Comparison of ENCODE assay signal across 8 cellular contexts in the genomic region with DNA sequence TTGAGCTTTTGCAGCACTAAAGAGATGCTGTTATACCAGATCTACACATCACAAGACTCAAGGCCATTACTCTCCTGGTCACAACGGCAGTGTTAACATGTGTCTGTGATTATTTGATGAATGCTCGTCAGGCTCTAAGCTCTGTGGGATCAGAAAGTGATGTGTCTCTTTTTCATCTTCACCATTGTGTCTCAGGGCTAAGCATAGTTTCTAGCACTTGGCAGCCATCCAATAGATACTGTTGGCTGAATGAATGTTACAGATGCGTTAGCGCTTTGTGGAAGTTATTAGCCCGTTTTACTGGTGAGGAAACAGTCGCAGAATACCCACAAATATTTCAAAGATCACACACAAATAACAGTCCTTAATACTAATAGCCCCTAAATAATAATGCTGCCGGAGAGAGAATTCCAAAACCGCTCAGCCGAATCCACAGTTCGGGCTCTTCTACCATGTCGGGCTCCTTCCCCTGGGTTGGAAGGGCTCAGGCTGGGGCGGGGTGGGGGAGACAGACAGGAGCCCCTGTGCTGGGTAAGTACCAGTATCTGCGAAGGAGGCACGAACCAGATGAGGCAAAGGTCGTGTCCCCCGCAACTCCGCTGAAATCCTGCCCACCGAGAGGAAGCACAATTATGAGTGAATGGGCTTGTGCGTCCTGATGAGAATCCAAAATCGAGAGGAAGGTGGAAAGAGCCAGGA. TPM values are rescaled to one million over a fixed set of nuclear protein-coding genes. Genes with fewer than 3 reads are reported as not detected.
DNase-seq lines count a peak whose midpoint lies in the region; ATAC-seq and TF ChIP-seq lines count a peak whose summit lies in the region.

No MANE protein-coding gene starts in this region.

- no peaks in the 10 kb centered on the region for H3K36me3 Mint-ChIP-seq in CD8-positive, alpha-beta memory T cell
- H3K36me3 Mint-ChIP-seq in naive thymus-derived CD8-positive, alpha-beta T cell = no peaks in the 10 kb centered on the region

- no peak for ATAC-seq in naive thymus-derived CD8-positive, alpha-beta T cell

- 6 to 18% (median 8%) methylated on average over 18 to 20 of the region's 20 CpGs for WGBS in adrenal gland, 4 donors

- intact Hi-C loops in adrenal gland (cut with DNase I) = no loop called here

- TF ChIP-seq CTCF in adrenal gland (IDR thresholded peaks at IDR 0.05) = no peak

- no peaks in the 10 kb centered on the region for H3K36me3 ChIP-seq in CD8-positive, alpha-beta memory T cell (ENCODE audit: insufficient read depth, low read length)
- H3K36me3 ChIP-seq in adrenal gland (replicated peaks in 1 of 2) = no peaks in the 10 kb centered on the region

- POLR2A ChIA-PET in CD8-positive, alpha-beta memory T cell (lab: Charles Lee) = no interaction called here
- POLR2A ChIA-PET in naive thymus-derived CD8-positive, alpha-beta T cell (lab: Charles Lee) = no interaction called here

- peak overlapping the region; percentile 48 to 89 (median 81) for H3K4me3 Mint-ChIP-seq in CD8-positive, alpha-beta memory T cell
- H3K4me3 Mint-ChIP-seq in naive thymus-derived CD8-positive, alpha-beta T cell = peak overlapping the region; percentile 79 to 92 (median 88)

- peaks cover 9% of the 10 kb centered on the region for H3K4me1 ChIP-seq in CD8-positive, alpha-beta memory T cell (ENCODE audit: insufficient read depth, low read length)
- H3K4me1 ChIP-seq in adrenal gland (replicated peaks in 1 of 2) = peaks cover 0 to 12% of the 10 kb centered on the region in 2 donors

- DNase-seq in CD8-positive, alpha-beta memory T cell = no peak
- DNase-seq in NCI-H1417 (lab: John Stamatoyannopoulos, UW) (peak; percentile 52 to 81 (median 61)), cerebellum (ENCODE audit: low spot score) (peak; percentile 21), Kasumi-1 (lab: John Stamatoyannopoulos, UW) (no peak), adrenal gland (no peak), NCI-H774 (lab: John Stamatoyannopoulos, UW) (no peak)
- DNase-seq in naive thymus-derived CD8-positive, alpha-beta T cell = peak in 1 of 10 donors; percentile 1
- no peak for DNase-seq in activated effector memory CD4-positive, alpha-beta T cell treated with anti-CD3 and anti-CD28 coated beads, Interleukin-2, amount 50 U/mL, for 16 hours

- H3K27ac Mint-ChIP-seq in CD8-positive, alpha-beta memory T cell = peak overlapping the region in 2 of 8 donors; percentile 25 to 66
- H3K27ac Mint-ChIP-seq in naive thymus-derived CD8-positive, alpha-beta T cell = peak overlapping the region in 4 of 10 donors; percentile 13 to 59 (median 19)

- H3K9me3 Mint-ChIP-seq in CD8-positive, alpha-beta memory T cell = peaks cover 0 to 4% (median 0%) of the 10 kb centered on the region in 5 donors
- no peaks in the 10 kb centered on the region for H3K9me3 Mint-ChIP-seq in naive thymus-derived CD8-positive, alpha-beta T cell

- TF ChIP-seq POLR2A in adrenal gland (IDR thresholded peaks at IDR 0.05) = no peak

- peak overlapping the region; percentile 49 for H3K4me3 ChIP-seq in CD8-positive, alpha-beta memory T cell (ENCODE audit: low read length)
- peak overlapping the region in 1 of 4 donors; percentile 53 for H3K4me3 ChIP-seq in adrenal gland

- CTCF ChIA-PET in CD8-positive, alpha-beta memory T cell (lab: Charles Lee) = no interaction called here

- no peaks in the 10 kb centered on the region for H3K9me3 ChIP-seq in CD8-positive, alpha-beta memory T cell (ENCODE audit: low read length)
- no peaks in the 10 kb centered on the region for H3K9me3 ChIP-seq in adrenal gland (replicated peaks in 1 of 3)

- peaks cover 25 to 57% of the 10 kb centered on the region in 2 donors for H3K27me3 Mint-ChIP-seq in CD8-positive, alpha-beta memory T cell
- H3K27me3 Mint-ChIP-seq in naive thymus-derived CD8-positive, alpha-beta T cell = peaks cover 33 to 53% (median 38%) of the 10 kb centered on the region in 5 donors

- H3K4me1 Mint-ChIP-seq in CD8-positive, alpha-beta memory T cell = peaks cover 10 to 28% (median 25%) of the 10 kb centered on the region in 3 donors
- H3K4me1 Mint-ChIP-seq in naive thymus-derived CD8-positive, alpha-beta T cell = peaks cover 12 to 32% (median 18%) of the 10 kb centered on the region in 4 donors

- no peak overlapping the region for H3K27ac ChIP-seq in CD8-positive, alpha-beta memory T cell (ENCODE audit: low read depth, low read length)
- no peak overlapping the region for H3K27ac ChIP-seq in adrenal gland

- peaks cover 16% of the 10 kb centered on the region for H3K27me3 ChIP-seq in CD8-positive, alpha-beta memory T cell (ENCODE audit: insufficient read depth, low read length, poor library complexity, severe bottlenecking)
- H3K27me3 ChIP-seq in adrenal gland = no peaks in the 10 kb centered on the region

RNA-seq across cellular contexts. Expression of a gene that starts 1.1 kb away (rescaled TPM):
- total RNA-seq in CD8-positive, alpha-beta memory T cell = under 1 TPM; 0.83 to 0.97 TPM
- polyA plus RNA-seq in CD8-positive, alpha-beta memory T cell = not detected
- 4.9 TPM for total RNA-seq in cerebellum
- total RNA-seq in naive thymus-derived CD8-positive, alpha-beta T cell = under 1 TPM; 0.14 to 0.21 TPM
- polyA plus RNA-seq in naive thymus-derived CD8-positive, alpha-beta T cell = not detected
- total RNA-seq in adrenal gland = under 1 TPM in 4 of 8 donors, not detected in 4; 0.08 to 0.96 (median 0.20) TPM
- under 1 TPM; 0.16 to 0.31 (median 0.27) TPM for polyA plus RNA-seq in adrenal gland

Comparison
In these comparisons a context has a peak if more than half of its experiments do, and no peak if none do; other contexts are left out.
1. DNase-seq: peak in NCI-H1417 (3 of 3) and cerebellum (single experiment); none in CD8-positive, alpha-beta memory T cell (0 of 5), Kasumi-1 (0 of 2), adrenal gland (0 of 7), NCI-H774 (single experiment) and activated effector memory CD4-positive, alpha-beta T cell treated with anti-CD3 and anti-CD28 coated beads, Interleukin-2, amount 50 U/mL, for 16 hours (single experiment).